In genomic region chr2:143629344-143629743, GRCh38 we compare ENCODE assay signal across 17 cellular contexts.
A peak's percentile ranks its signal among the peaks of the same experiment; 100 is the strongest.
DNase-seq lines count a peak whose midpoint lies in the region; ATAC-seq and TF ChIP-seq lines count a peak whose summit lies in the region.
"Had no signal": no experiment of that assay in that cellular context is flagged by ENCODE, and none has a peak within 500 bp of the region (broad histone marks: within the 10 kb centered on the region; RNA-seq: fewer than 3 reads in every experiment).

No MANE protein-coding gene starts in this region.

- peaks cover 8% of the 10 kb centered on the region for H3K9me3 Mint-ChIP-seq in activated naive CD4-positive, alpha-beta T cell treated with anti-CD3 and anti-CD28 coated beads, Interleukin-2, amount 10 ng/mL, durations not matched to agents 7 days and 5 days

- H3K9me3 ChIP-seq in osteoblast (ENCODE audit: low read depth, low read length), result no peaks in the 10 kb centered on the region

- peak; percentile 41 for DNase-seq in GM04504 (ENCODE audit: low read depth)
- peak; percentile 38 for DNase-seq in M059J (ENCODE audit: low read depth)
- DNase-seq in brain microvascular endothelial cell, result peak; percentile 53
- DNase-seq in osteoblast (ENCODE audit: insufficient read length, low spot score, missing footprints), result peak; percentile 5
- DNase-seq in left colon, result no peak
- DNase-seq in activated naive CD4-positive, alpha-beta T cell treated with anti-CD3 and anti-CD28 coated beads, Interleukin-2, amount 10 ng/mL, durations not matched to agents 7 days and 5 days, result no peak
- no peak for DNase-seq in RPMI8226
- DNase-seq: CD4-positive, alpha-beta memory T cell; erythroblast; NCI-H1105 treated with DMSO at 0.1 percent for 48 hours; SIG-M5; small intestine had no signal

- H3K79me2 ChIP-seq in osteoblast (ENCODE audit: insufficient read depth, low read length), result no peaks in the 10 kb centered on the region

- no peak overlapping the region for H3K27ac Mint-ChIP-seq in activated naive CD4-positive, alpha-beta T cell treated with anti-CD3 and anti-CD28 coated beads, Interleukin-2, amount 10 ng/mL, durations not matched to agents 7 days and 5 days
- H3K27ac Mint-ChIP-seq: GM23338 had no signal

- H2AFZ ChIP-seq in osteoblast (ENCODE audit: low read length), result no peak overlapping the region
- H2AFZ ChIP-seq: GM23338 had no signal

- no peaks in the 10 kb centered on the region for H3K27me3 ChIP-seq in brain microvascular endothelial cell (replicated peaks)
- H3K27me3 ChIP-seq in osteoblast (ENCODE audit: insufficient read depth, low read length), result no peaks in the 10 kb centered on the region

- no peaks in the 10 kb centered on the region for H3K4me1 ChIP-seq in osteoblast (ENCODE audit: insufficient read depth, low read length)

- no peaks in the 10 kb centered on the region for H3K36me3 ChIP-seq in brain microvascular endothelial cell (replicated peaks)
- H3K36me3 ChIP-seq in osteoblast (ENCODE audit: insufficient read depth, low read length), result no peaks in the 10 kb centered on the region

- CTCF ChIA-PET in activated naive CD4-positive, alpha-beta T cell treated with anti-CD3 and anti-CD28 coated beads, Interleukin-2, amount 10 ng/mL, durations not matched to agents 7 days and 5 days (lab: Charles Lee), result no interaction called here

- no peak for TF ChIP-seq CTCF in brain microvascular endothelial cell (IDR thresholded peaks at IDR 0.05; ENCODE audit: low read depth, low read length, missing control alignments)
- no peak for TF ChIP-seq CTCF in osteoblast (IDR thresholded peaks at IDR 0.05; ENCODE audit: extremely low read depth, low read depth, low read length)

- ATAC-seq in left colon, result no peak
- ATAC-seq in HG03280 (IDR thresholded peaks at IDR 0.05; ENCODE audit: unreplicated experiment), result no peak
- ATAC-seq: GM23338 had no signal

- no peaks in the 10 kb centered on the region for H4K20me1 ChIP-seq in osteoblast (ENCODE audit: insufficient read depth, low read length)

- peaks cover 14% of the 10 kb centered on the region for H3K4me1 Mint-ChIP-seq in activated naive CD4-positive, alpha-beta T cell treated with anti-CD3 and anti-CD28 coated beads, Interleukin-2, amount 10 ng/mL, durations not matched to agents 7 days and 5 days
- H3K4me1 Mint-ChIP-seq: GM23338 had no signal

- no peak overlapping the region for H3K27ac ChIP-seq in brain microvascular endothelial cell
- no peak overlapping the region for H3K27ac ChIP-seq in osteoblast (ENCODE audit: low read depth, low read length)

- H3K4me2 ChIP-seq in osteoblast (ENCODE audit: insufficient read depth, low read length), result no peak overlapping the region
- H3K4me2 ChIP-seq: GM23338 had no signal

- in situ Hi-C loops in brain microvascular endothelial cell (cut with HindIII; ENCODE audit: low pct_ligation_motif_present, low sequenced_read_pairs), result no loop called here

- H3K4me3 Mint-ChIP-seq in activated naive CD4-positive, alpha-beta T cell treated with anti-CD3 and anti-CD28 coated beads, Interleukin-2, amount 10 ng/mL, durations not matched to agents 7 days and 5 days, result no peak overlapping the region
- H3K4me3 Mint-ChIP-seq: activated naive CD8-positive, alpha-beta T cell; CD4-positive, alpha-beta memory T cell; GM23338; neural crest cell had no signal

- peaks cover 72% of the 10 kb centered on the region for H3K36me3 Mint-ChIP-seq in activated naive CD4-positive, alpha-beta T cell treated with anti-CD3 and anti-CD28 coated beads, Interleukin-2, amount 10 ng/mL, durations not matched to agents 7 days and 5 days

- intact Hi-C loops in left colon (cut with DNase I, micrococcal nuclease), result no loop called here

- H3K4me3 ChIP-seq in brain microvascular endothelial cell (ENCODE audit: low read depth, low read length) (no peak overlapping the region), osteoblast (ENCODE audit: insufficient read depth, low read length) (no peak overlapping the region)
- H3K4me3 ChIP-seq: GM23338, lung had no signal

- no peaks in the 10 kb centered on the region for H3K27me3 Mint-ChIP-seq in activated naive CD4-positive, alpha-beta T cell treated with anti-CD3 and anti-CD28 coated beads, Interleukin-2, amount 10 ng/mL, durations not matched to agents 7 days and 5 days
- H3K27me3 Mint-ChIP-seq: activated naive CD8-positive, alpha-beta T cell; CD4-positive, alpha-beta memory T cell had no signal

Comparison
In these comparisons a context has a peak if more than half of its experiments do, and no peak if none do; other contexts are left out.
1. DNase-seq: peak in GM04504 (single experiment), M059J (single experiment), brain microvascular endothelial cell (single experiment) and osteoblast (single experiment); none in left colon (0 of 2), activated naive CD4-positive, alpha-beta T cell treated with anti-CD3 and anti-CD28 coated beads, Interleukin-2, amount 10 ng/mL, durations not matched to agents 7 days and 5 days (single experiment) and RPMI8226 (single experiment).